Comparison of ENCODE assay signal across 8 cellular contexts in genomic region chr2:97011977-97012569, GRCh38. TPM values are rescaled to one million over a fixed set of nuclear protein-coding genes. Genes with fewer than 3 reads are reported as not detected.
DNase-seq lines count a peak whose midpoint lies in the region; ATAC-seq and TF ChIP-seq lines count a peak whose summit lies in the region.

No MANE protein-coding gene starts in this region.

- no peak overlapping the region for H3K27ac ChIP-seq in right lobe of liver

- in situ Hi-C loops in astrocyte of the spinal cord (cut with HindIII; ENCODE audit: low sequenced_read_pairs), result no loop called here

- peak; percentile 33 to 62 (median 46) for ATAC-seq in right lobe of liver
- no peak for ATAC-seq in HG02970 (IDR thresholded peaks at IDR 0.05; ENCODE audit: low FRiP score, unreplicated experiment)
- no peak for ATAC-seq in HG03520 (IDR thresholded peaks at IDR 0.05; ENCODE audit: unreplicated experiment)
- no peak for ATAC-seq in GM21528 (IDR thresholded peaks at IDR 0.05; ENCODE audit: low FRiP score, unreplicated experiment)

- no peaks in the 10 kb centered on the region for H3K36me3 ChIP-seq in right lobe of liver

- DNase-seq in AG09319 (ENCODE audit: extremely low read depth, low read depth) (peak; percentile 45), GM03348 (ENCODE audit: low spot score) (peak; percentile 37), NCI-H226 (peak; percentile 47), astrocyte of the spinal cord (ENCODE audit: low read depth, low spot score) (peak; percentile 74), right lobe of liver (no peak)

- no peak for TF ChIP-seq POLR2A in right lobe of liver (IDR thresholded peaks at IDR 0.05)

- H3K4me1 ChIP-seq in right lobe of liver, result no peaks in the 10 kb centered on the region

- 28% methylated on average over 4 of the region's 4 CpGs for WGBS in right lobe of liver (ENCODE audit: insufficient coverage, low coverage, low lambda C conversion rate, missing lambda C conversion rate)

- TF ChIP-seq CTCF in AG09319 (IDR thresholded peaks at IDR 0.05; ENCODE audit: low read depth, low read length) (peak; percentile 51), astrocyte of the spinal cord (IDR thresholded peaks at IDR 0.05; ENCODE audit: low read depth, low read length) (peak; percentile 49), right lobe of liver (IDR thresholded peaks at IDR 0.05) (peak; percentile 43 to 49 (median 48))

- no peaks in the 10 kb centered on the region for H3K9me3 ChIP-seq in right lobe of liver

- peaks cover 0 to 5% of the 10 kb centered on the region in 2 donors for H3K27me3 ChIP-seq in right lobe of liver

- intact Hi-C loops in right lobe of liver (cut with DNase I), result no loop called here

- no peak overlapping the region for H3K4me3 ChIP-seq in astrocyte of the spinal cord (ENCODE audit: low read depth, low read length)
- no peak overlapping the region for H3K4me3 ChIP-seq in right lobe of liver

RNA-seq across cellular contexts. Expression of gene FAM178B, which starts 25.7 kb away (rescaled TPM):
- under 1 TPM in 1 of 6 experiments, not detected in 5; 0.33 TPM for total RNA-seq in right lobe of liver

Comparison
In these comparisons a context has a peak if more than half of its experiments do, and no peak if none do; other contexts are left out.
1. DNase-seq: peak in AG09319 (single experiment), GM03348 (single experiment), NCI-H226 (single experiment) and astrocyte of the spinal cord (single experiment); none in right lobe of liver (0 of 3).
2. ATAC-seq: peak in right lobe of liver (4 of 4); none in HG02970 (single experiment), HG03520 (single experiment) and GM21528 (single experiment).
3. Peak in every context shown above with its lines, with median percentiles within 50 percentile points of each other: CTCF ChIP-seq.